Comparison of ENCODE assay signal across 12 cellular contexts in genomic region chr1:205316179-205316578, GRCh38. TPM values are rescaled to one million over a fixed set of nuclear protein-coding genes. Genes with fewer than 3 reads are reported as not detected.
DNase-seq lines count a peak whose midpoint lies in the region; ATAC-seq and TF ChIP-seq lines count a peak whose summit lies in the region.
"Had no signal": no experiment of that assay in that cellular context is flagged by ENCODE, and none has a peak within 500 bp of the region (broad histone marks: within the 10 kb centered on the region; RNA-seq: fewer than 3 reads in every experiment).

No MANE protein-coding gene starts in this region.

- H3K4me1 ChIP-seq in CD4-positive, alpha-beta memory T cell (ENCODE audit: insufficient read depth, low read length) = peaks cover 83% of the 10 kb centered on the region
- H3K4me1 ChIP-seq in Loucy (ENCODE audit: insufficient read depth, low read length, poor library complexity, severe bottlenecking) (peaks cover 20% of the 10 kb centered on the region), colonic mucosa (peaks cover 55% of the 10 kb centered on the region), foreskin keratinocyte (peaks cover 30% of the 10 kb centered on the region)

- no peaks in the 10 kb centered on the region for H3K9me3 ChIP-seq in CD4-positive, alpha-beta memory T cell (ENCODE audit: control insufficient read depth in 1 of 2, low read length in 2 of 2)
- H3K9me3 ChIP-seq in Loucy (ENCODE audit: insufficient read depth, low read depth, low read length) = no peaks in the 10 kb centered on the region
- no peaks in the 10 kb centered on the region for H3K9me3 ChIP-seq in colonic mucosa

- peak overlapping the region in 6 of 7 donors; percentile 19 to 90 (median 82) for H3K27ac Mint-ChIP-seq in CD4-positive, alpha-beta memory T cell
- H3K27ac Mint-ChIP-seq in nephron = peak overlapping the region in 2 of 3 experiments; percentile 58 to 63

- no peak overlapping the region for H3K4me3 ChIP-seq in CD4-positive, alpha-beta memory T cell (ENCODE audit: low read length in 2 of 2)
- H3K4me3 ChIP-seq in Loucy (ENCODE audit: low read length, poor library complexity, severe bottlenecking) (no peak overlapping the region), colonic mucosa (no peak overlapping the region), coronary artery (no peak overlapping the region)
- H3K4me3 ChIP-seq: lung had no signal

- no peaks in the 10 kb centered on the region for H3K79me2 ChIP-seq in Loucy (ENCODE audit: insufficient read depth, low read length)

- intact Hi-C loops in CD4-positive, alpha-beta memory T cell (cut with micrococcal nuclease) = loop anchor here (2.0 to 5.0 kb wide), 2 partner anchors 17 to 89 kb away; partner anchors contain the start of gene TMCC2
- intact Hi-C loops in colonic mucosa (cut with DNase I) = no loop called here

- H3K36me3 Mint-ChIP-seq in CD4-positive, alpha-beta memory T cell = peaks cover 18 to 39% of the 10 kb centered on the region in 2 donors
- H3K36me3 Mint-ChIP-seq in nephron (ENCODE audit: low read depth) = no peaks in the 10 kb centered on the region

- ATAC-seq in foreskin keratinocyte (no peak), HG02870 (IDR thresholded peaks at IDR 0.05; ENCODE audit: unreplicated experiment) (no peak), GM21529 (IDR thresholded peaks at IDR 0.05; ENCODE audit: unreplicated experiment) (no peak)

- POLR2A ChIA-PET in CD4-positive, alpha-beta memory T cell (lab: Charles Lee; ENCODE audit: partially characterized antibody) = interaction anchor here (22.4 kb wide), 1 partner anchor 35 kb away, joined by 1030 read pairs; no protein-coding TSS in a partner anchor

- H3K4me2 ChIP-seq in Loucy (ENCODE audit: low read depth, low read length, poor library complexity, severe bottlenecking) = peak overlapping the region; percentile 16

- H3F3A ChIP-seq in Loucy (ENCODE audit: low read depth) = no peaks in the 10 kb centered on the region

- peak overlapping the region; percentile 10 for H3K27ac ChIP-seq in CD4-positive, alpha-beta memory T cell (ENCODE audit: low read depth, low read length)
- H3K27ac ChIP-seq in colonic mucosa (peak overlapping the region; percentile 91), foreskin keratinocyte (no peak overlapping the region), coronary artery (no peak overlapping the region)

- H3K9me3 Mint-ChIP-seq in CD4-positive, alpha-beta memory T cell = peaks cover 0 to 1% (median 0%) of the 10 kb centered on the region in 8 donors
- H3K9me3 Mint-ChIP-seq in nephron = no peaks in the 10 kb centered on the region

- H3K27me3 Mint-ChIP-seq in CD4-positive, alpha-beta memory T cell = no peaks in the 10 kb centered on the region
- peaks cover 5% of the 10 kb centered on the region for H3K27me3 Mint-ChIP-seq in nephron (ENCODE audit: low read depth)

- peaks cover 69 to 97% (median 85%) of the 10 kb centered on the region in 4 donors for H3K4me1 Mint-ChIP-seq in CD4-positive, alpha-beta memory T cell
- peaks cover 76% of the 10 kb centered on the region for H3K4me1 Mint-ChIP-seq in nephron

- no peaks in the 10 kb centered on the region for H4K20me1 ChIP-seq in Loucy (ENCODE audit: insufficient read depth, low read length, poor library complexity, severe bottlenecking)

- H3K27me3 ChIP-seq in CD4-positive, alpha-beta memory T cell (ENCODE audit: insufficient read depth, low read length) = no peaks in the 10 kb centered on the region
- no peaks in the 10 kb centered on the region for H3K27me3 ChIP-seq in Loucy (ENCODE audit: insufficient read depth, low read length, poor library complexity, severe bottlenecking)
- no peaks in the 10 kb centered on the region for H3K27me3 ChIP-seq in colonic mucosa
- no peaks in the 10 kb centered on the region for H3K27me3 ChIP-seq in foreskin keratinocyte

- TF ChIP-seq CTCF in Loucy (conservative IDR thresholded peaks at IDR 0.05; ENCODE audit: low read length) (no peak), colonic mucosa (IDR thresholded peaks at IDR 0.05) (no peak), nephron (IDR thresholded peaks at IDR 0.05; ENCODE audit: unreplicated experiment in 3 of 3) (no peak), foreskin keratinocyte (conservative IDR thresholded peaks at IDR 0.05) (no peak), coronary artery (IDR thresholded peaks at IDR 0.05) (no peak)

- peak overlapping the region; percentile 36 to 98 (median 71) for H3K4me3 Mint-ChIP-seq in CD4-positive, alpha-beta memory T cell
- H3K4me3 Mint-ChIP-seq in nephron = no peak overlapping the region

- peak in 1 of 5 donors; percentile 13 for DNase-seq in CD4-positive, alpha-beta memory T cell
- DNase-seq in colonic mucosa = no peak
- DNase-seq in foreskin keratinocyte = no peak
- DNase-seq in coronary artery (ENCODE audit: low spot score) = no peak
- DNase-seq: NCI-H524; stimulated activated CD4-positive, alpha-beta T cell treated with anti-CD3 and anti-CD28 coated beads, Interleukin-12 subunit alpha, Interleukin-12 subunit beta, amount 100 ng/mL, for 4 hours had no signal

- H3K9ac ChIP-seq in Loucy (ENCODE audit: low read depth, low read length, poor library complexity, severe bottlenecking) (no peak overlapping the region), colonic mucosa (ENCODE audit: low read depth in 2 of 2, low read length in 2 of 2) (peak overlapping the region in 1 of 2 donors; percentile 66)

- no peak overlapping the region for H2AFZ ChIP-seq in Loucy (ENCODE audit: low read length)

- peaks cover 12% of the 10 kb centered on the region for H3K36me3 ChIP-seq in CD4-positive, alpha-beta memory T cell (ENCODE audit: insufficient read depth, low read length)
- H3K36me3 ChIP-seq in Loucy (ENCODE audit: insufficient read depth, low read length) = no peaks in the 10 kb centered on the region
- peaks cover 3% of the 10 kb centered on the region for H3K36me3 ChIP-seq in colonic mucosa

- CTCF ChIA-PET in CD4-positive, alpha-beta memory T cell (lab: Charles Lee; ENCODE audit: partially characterized antibody) = interaction anchor here (3.0 to 23.6 kb wide), 2 partner anchors 9 to 37 kb away, joined by 29 to 1429 read pairs; no protein-coding TSS in a partner anchor

- no peaks in the 10 kb centered on the region for H3K9me2 ChIP-seq in Loucy (replicated peaks; ENCODE audit: low read depth, low read length)

RNA-seq across cellular contexts. Expression of gene NUAK2, which starts 5.4 kb away (rescaled TPM):
- 10 to 100 TPM; 32.5 to 32.8 TPM for total RNA-seq in CD4-positive, alpha-beta memory T cell
- polyA plus RNA-seq in CD4-positive, alpha-beta memory T cell = 10 to 100 TPM in 1 of 2 donors, 1 to 10 TPM in 1; 8.5 to 35.7 TPM
- 10 to 100 TPM; 21.2 to 27.2 TPM for total RNA-seq in colonic mucosa
- total RNA-seq in foreskin keratinocyte = 15.1 and 21.6 TPM in 2 replicates
- polyA plus RNA-seq in foreskin keratinocyte = 9.5 and 12.4 TPM in 2 replicates

RNA-seq across cellular contexts. Expression of gene KLHDC8A, which starts 40.5 kb away (rescaled TPM):
- total RNA-seq in CD4-positive, alpha-beta memory T cell = not detected
- polyA plus RNA-seq in CD4-positive, alpha-beta memory T cell = not detected
- under 1 TPM; 0.44 to 0.58 TPM for total RNA-seq in colonic mucosa
- not detected in 2 replicates for total RNA-seq in foreskin keratinocyte
- not detected in 2 replicates for polyA plus RNA-seq in foreskin keratinocyte
- total RNA-seq: subcutaneous adipose tissue had no signal

Comparison
In these comparisons a context has a peak if more than half of its experiments do, and no peak if none do; other contexts are left out.
1. H3K27ac ChIP-seq: peak in CD4-positive, alpha-beta memory T cell (single experiment) and colonic mucosa (single experiment); none in foreskin keratinocyte (single experiment) and coronary artery (0 of 2).
2. H3K4me3 Mint-ChIP-seq: peak in CD4-positive, alpha-beta memory T cell (8 of 8); none in nephron (0 of 3).